ENCODE assay signal across 8 cellular contexts in genomic region chr1:109482796-109483638, GRCh38. TPM values are rescaled to one million over a fixed set of nuclear protein-coding genes. Genes with fewer than 3 reads are reported as not detected.
DNase-seq lines count a peak whose midpoint lies in the region; ATAC-seq and TF ChIP-seq lines count a peak whose summit lies in the region.

No MANE protein-coding gene starts in this region.

- no peak for TF ChIP-seq CTCF in AG10803 (conservative IDR thresholded peaks at IDR 0.05; ENCODE audit: low read length)
- peak; percentile 22 to 58 for TF ChIP-seq CTCF in brain (conservative IDR thresholded peaks at IDR 0.05)

- peak overlapping the region; percentile 65 for H3K4me3 ChIP-seq in AG10803 (ENCODE audit: low read length)

- H3K4me1 Mint-ChIP-seq in brain, result peaks cover 32% of the 10 kb centered on the region

- H3K27ac Mint-ChIP-seq in brain, result peak overlapping the region; percentile 94 to 99 (median 98)

- peaks cover 47% of the 10 kb centered on the region for H3K27me3 Mint-ChIP-seq in brain

- H3K9me3 Mint-ChIP-seq in brain, result no peaks in the 10 kb centered on the region

- in situ Hi-C loops in SK-MEL-5 (cut with HindIII; ENCODE audit: low pct_unique_long_range_greater_than_20kb, low sequenced_read_pairs), result no loop called here

- ATAC-seq in GM19025 (IDR thresholded peaks at IDR 0.05; ENCODE audit: low read depth, unreplicated experiment) (peak; percentile 2), HG03159 (IDR thresholded peaks at IDR 0.05; ENCODE audit: unreplicated experiment) (peak; percentile 17)

- H3K36me3 Mint-ChIP-seq in brain, result peaks cover 3% of the 10 kb centered on the region

- no peak for DNase-seq in AG10803 (ENCODE audit: low read depth)
- DNase-seq in SK-MEL-5 (ENCODE audit: low read depth, low spot score), result peak; percentile 11
- DNase-seq in islet precursor cell, result peak; percentile 81
- peak; percentile 33 for DNase-seq in stimulated activated CD4-positive, alpha-beta T cell treated with anti-CD3 and anti-CD28 coated beads, Interleukin-4, amount 100 ng/mL, for 24 hours
- DNase-seq in LoVo (ENCODE audit: low spot score), result no peak

- H3K4me3 Mint-ChIP-seq in brain, result peak overlapping the region; percentile 94 to 98 (median 96)

RNA-seq across cellular contexts. Expression of gene ATXN7L2, which starts 0.7 kb away (rescaled TPM):
- 0.88 and 1.4 TPM in 2 replicates for total RNA-seq in SK-MEL-5 (2014; rRNA removed; shearing (Covaris generic))
- polyA plus RNA-seq in SK-MEL-5 (2015; cell fraction: cytosol; rRNA removed), result 2.9 and 4.6 TPM in 2 replicates
- polyA plus RNA-seq in SK-MEL-5 (2015; cell fraction: nucleus; rRNA removed), result 11.4 and 20.9 TPM in 2 replicates
- polyA plus RNA-seq in brain (ENCODE audit: insufficient read depth, low read depth, low replicate concordance), result 9.2 TPM

RNA-seq across cellular contexts. Expression of gene CYB561D1, which starts 10.9 kb away (rescaled TPM):
- 4.5 and 4.7 TPM in 2 replicates for total RNA-seq in SK-MEL-5 (2014; rRNA removed; shearing (Covaris generic))
- 10.4 and 13.4 TPM in 2 replicates for polyA plus RNA-seq in SK-MEL-5 (2015; cell fraction: cytosol; rRNA removed)
- polyA plus RNA-seq in SK-MEL-5 (2015; cell fraction: nucleus; rRNA removed), result 24.1 and 36.9 TPM in 2 replicates
- 7.5 TPM for polyA plus RNA-seq in brain (ENCODE audit: insufficient read depth, low read depth, low replicate concordance)

RNA-seq across cellular contexts. Expression of gene SYPL2, which starts 16.7 kb away (rescaled TPM):
- 0.35 and 0.37 TPM in 2 replicates for total RNA-seq in SK-MEL-5 (2014; rRNA removed; shearing (Covaris generic))
- polyA plus RNA-seq in SK-MEL-5 (2015; cell fraction: cytosol; rRNA removed), result 0.51 and 0.52 TPM in 2 replicates
- polyA plus RNA-seq in SK-MEL-5 (2015; cell fraction: nucleus; rRNA removed), result 0.47 and 1.2 TPM in 2 replicates
- polyA plus RNA-seq in brain (ENCODE audit: insufficient read depth, low read depth, low replicate concordance), result 0.22 TPM

RNA-seq across cellular contexts. Expression of gene AMIGO1, which starts 26.5 kb away (rescaled TPM):
- 2.4 and 2.6 TPM in 2 replicates for total RNA-seq in SK-MEL-5 (2014; rRNA removed; shearing (Covaris generic))
- 2.1 and 2.9 TPM in 2 replicates for polyA plus RNA-seq in SK-MEL-5 (2015; cell fraction: cytosol; rRNA removed)
- polyA plus RNA-seq in SK-MEL-5 (2015; cell fraction: nucleus; rRNA removed), result 1.8 and 3.9 TPM in 2 replicates
- 19.2 TPM for polyA plus RNA-seq in brain (ENCODE audit: insufficient read depth, low read depth, low replicate concordance)

RNA-seq across cellular contexts. Expression of gene GPR61, which starts 56.7 kb away (rescaled TPM):
- total RNA-seq in SK-MEL-5 (2014; rRNA removed; shearing (Covaris generic)), result 0.03 and 0.98 TPM in 2 replicates
- not detected in 2 replicates for polyA plus RNA-seq in SK-MEL-5 (2015; cell fraction: cytosol; rRNA removed)
- polyA plus RNA-seq in SK-MEL-5 (2015; cell fraction: nucleus; rRNA removed), result 0.11 TPM in 1 of 2 replicates, not detected in the other
- 1.6 TPM for polyA plus RNA-seq in brain (ENCODE audit: insufficient read depth, low read depth, low replicate concordance)

Comparison
In these comparisons a context has a peak if more than half of its experiments do, and no peak if none do; other contexts are left out.
1. DNase-seq: peak in SK-MEL-5 (single experiment), islet precursor cell (single experiment) and stimulated activated CD4-positive, alpha-beta T cell treated with anti-CD3 and anti-CD28 coated beads, Interleukin-4, amount 100 ng/mL, for 24 hours (single experiment); none in AG10803 (single experiment) and LoVo (single experiment).